ENCODE assay signal across 8 cellular contexts in genomic region chr1:151165281-151165737, GRCh38. TPM values are rescaled to one million over a fixed set of nuclear protein-coding genes. Genes with fewer than 3 reads are reported as not detected.
DNase-seq lines count a peak whose midpoint lies in the region; ATAC-seq and TF ChIP-seq lines count a peak whose summit lies in the region.

No MANE protein-coding gene starts in this region.

- intact Hi-C loops in left ventricle myocardium inferior (cut with micrococcal nuclease): no loop called here
- intact Hi-C loops in posterior cingulate gyrus (cut with DNase I): no loop called here

- H3K79me2 ChIP-seq in Loucy (ENCODE audit: insufficient read depth, low read length): peaks cover 39% of the 10 kb centered on the region

- H3K9ac ChIP-seq in Loucy (ENCODE audit: low read depth, low read length, poor library complexity, severe bottlenecking): peak overlapping the region; percentile 84

- H3K9me3 Mint-ChIP-seq in activated naive CD8-positive, alpha-beta T cell treated with anti-CD3 and anti-CD28 coated beads, Interleukin-2, amount 50 U/mL, for 24 hours: peaks cover 4% of the 10 kb centered on the region

- ATAC-seq in activated naive CD8-positive, alpha-beta T cell treated with anti-CD3 and anti-CD28 coated beads, Interleukin-2, amount 50 U/mL, for 24 hours: no peak

- H3K36me3 Mint-ChIP-seq in activated naive CD8-positive, alpha-beta T cell treated with anti-CD3 and anti-CD28 coated beads, Interleukin-2, amount 50 U/mL, for 24 hours (ENCODE audit: low read depth): peaks cover 59% of the 10 kb centered on the region

- no peaks in the 10 kb centered on the region for H4K20me1 ChIP-seq in Loucy (ENCODE audit: insufficient read depth, low read length, poor library complexity, severe bottlenecking)

- no peak for TF ChIP-seq CTCF in Loucy (conservative IDR thresholded peaks at IDR 0.05; ENCODE audit: low read length)
- TF ChIP-seq CTCF in left ventricle myocardium inferior (IDR thresholded peaks at IDR 0.05; ENCODE audit: borderline replicate concordance): no peak

- H3K9me3 ChIP-seq in Loucy (ENCODE audit: insufficient read depth, low read depth, low read length) (no peaks in the 10 kb centered on the region), left ventricle myocardium inferior (replicated peaks) (no peaks in the 10 kb centered on the region)

- H3F3A ChIP-seq in Loucy (ENCODE audit: low read depth): no peaks in the 10 kb centered on the region

- H3K4me1 ChIP-seq in Loucy (ENCODE audit: insufficient read depth, low read length, poor library complexity, severe bottlenecking): peaks cover 21% of the 10 kb centered on the region
- peaks cover 53% of the 10 kb centered on the region for H3K4me1 ChIP-seq in left ventricle myocardium inferior

- H3K4me1 Mint-ChIP-seq in activated naive CD8-positive, alpha-beta T cell treated with anti-CD3 and anti-CD28 coated beads, Interleukin-2, amount 50 U/mL, for 24 hours: peaks cover 61% of the 10 kb centered on the region

- peak overlapping the region; percentile 91 for H3K27ac ChIP-seq in left ventricle myocardium inferior (replicated peaks)

- H3K27me3 ChIP-seq in Loucy (ENCODE audit: insufficient read depth, low read length, poor library complexity, severe bottlenecking) (no peaks in the 10 kb centered on the region), left ventricle myocardium inferior (ENCODE audit: low read depth) (no peaks in the 10 kb centered on the region)

- peak overlapping the region; percentile 83 for H2AFZ ChIP-seq in Loucy (ENCODE audit: low read length)

- H3K27me3 Mint-ChIP-seq in activated naive CD8-positive, alpha-beta T cell treated with anti-CD3 and anti-CD28 coated beads, Interleukin-2, amount 50 U/mL, for 24 hours: peaks cover 3% of the 10 kb centered on the region

- peak overlapping the region; percentile 91 for H3K4me2 ChIP-seq in Loucy (ENCODE audit: low read depth, low read length, poor library complexity, severe bottlenecking)

- H3K36me3 ChIP-seq in Loucy (ENCODE audit: insufficient read depth, low read length) (peaks cover 5% of the 10 kb centered on the region; the same call in 1 of the 2 replicates), left ventricle myocardium inferior (peaks cover 47% of the 10 kb centered on the region)

- peak overlapping the region; percentile 93 for H3K4me3 ChIP-seq in Loucy (ENCODE audit: low read length, poor library complexity, severe bottlenecking)
- H3K4me3 ChIP-seq in left ventricle myocardium inferior: peak overlapping the region; percentile 86

- H3K4me3 Mint-ChIP-seq in activated naive CD8-positive, alpha-beta T cell treated with anti-CD3 and anti-CD28 coated beads, Interleukin-2, amount 50 U/mL, for 24 hours: peak overlapping the region; percentile 100

- DNase-seq in NCI-H510A treated with DMSO at 0.1 percent for 48 hours (lab: John Stamatoyannopoulos, UW): peak; percentile 36
- DNase-seq in NCI-H510A (lab: John Stamatoyannopoulos, UW): no peak
- no peak for DNase-seq in activated naive CD8-positive, alpha-beta T cell treated with anti-CD3 and anti-CD28 coated beads, Interleukin-2, amount 50 U/mL, for 24 hours
- DNase-seq in left ventricle myocardium inferior: peak; percentile 57
- peak in 9 of 10 donors; percentile 28 to 92 (median 53) for DNase-seq in posterior cingulate gyrus
- no peak for DNase-seq in NCI-H774 (lab: John Stamatoyannopoulos, UW)
- DNase-seq in stimulated activated CD4-positive, alpha-beta T cell treated with anti-CD3 and anti-CD28 coated beads, Interleukin-12 subunit alpha, Interleukin-12 subunit beta, amount 100 ng/mL, for 4 hours: no peak

- peak overlapping the region; percentile 100 for H3K27ac Mint-ChIP-seq in activated naive CD8-positive, alpha-beta T cell treated with anti-CD3 and anti-CD28 coated beads, Interleukin-2, amount 50 U/mL, for 24 hours

- H3K9me2 ChIP-seq in Loucy (replicated peaks; ENCODE audit: low read depth, low read length): no peaks in the 10 kb centered on the region

RNA-seq across cellular contexts. Expression of gene LYSMD1, which starts 0.4 kb away (rescaled TPM):
- total RNA-seq in left ventricle myocardium inferior: 12.0 TPM

RNA-seq across cellular contexts. Expression of gene SCNM1, which starts 0.6 kb away (rescaled TPM):
- total RNA-seq in left ventricle myocardium inferior: 19.4 TPM

RNA-seq across cellular contexts. Expression of gene TNFAIP8L2, which starts 8.9 kb away (rescaled TPM):
- total RNA-seq in left ventricle myocardium inferior: 0.88 TPM

RNA-seq across cellular contexts. Expression of gene TMOD4, which starts 10.5 kb away (rescaled TPM):
- total RNA-seq in left ventricle myocardium inferior: not detected

RNA-seq across cellular contexts. Expression of gene SEMA6C, which starts 18.9 kb away (rescaled TPM):
- 77.7 TPM for total RNA-seq in left ventricle myocardium inferior

Comparison
In these comparisons a context has a peak if more than half of its experiments do, and no peak if none do; other contexts are left out.
1. DNase-seq: peak in NCI-H510A treated with DMSO at 0.1 percent for 48 hours (single experiment), left ventricle myocardium inferior (single experiment) and posterior cingulate gyrus (9 of 10); none in NCI-H510A (single experiment), activated naive CD8-positive, alpha-beta T cell treated with anti-CD3 and anti-CD28 coated beads, Interleukin-2, amount 50 U/mL, for 24 hours (single experiment), NCI-H774 (single experiment) and stimulated activated CD4-positive, alpha-beta T cell treated with anti-CD3 and anti-CD28 coated beads, Interleukin-12 subunit alpha, Interleukin-12 subunit beta, amount 100 ng/mL, for 4 hours (single experiment).